In the genomic region with DNA sequence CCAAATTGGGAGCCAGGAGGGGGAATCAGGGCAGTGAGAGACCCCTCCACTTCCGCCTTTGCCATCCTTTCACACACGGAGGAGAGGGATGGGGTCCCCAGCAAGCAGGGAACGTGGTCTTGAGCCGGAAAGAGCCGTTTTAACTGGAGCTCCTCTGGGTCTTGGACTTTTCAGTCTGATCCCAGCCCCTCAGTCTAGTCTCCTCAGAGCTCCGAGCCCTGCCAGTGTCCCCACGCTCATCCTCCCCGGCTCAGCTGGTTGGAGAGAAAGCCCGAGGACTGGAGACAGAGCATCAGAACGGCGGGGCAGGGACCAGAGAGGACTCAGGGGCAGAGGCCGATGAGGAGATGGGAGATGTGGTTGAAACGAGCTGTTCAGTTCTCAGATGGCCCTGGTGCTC, we compare ENCODE assay signal across 1 cellular context.
TF ChIP-seq lines count a peak whose summit lies in the region.

No MANE protein-coding gene starts in this region.

TF ChIP-seq in IMR-90, 13 proteins besides CTCF, POLR2A, EP300 and RAD21:
- no peak for TF ChIP-seq MAFK (IDR thresholded peaks at IDR 0.05; ENCODE audit: low read depth, low read length)
- no peak for TF ChIP-seq RFX5 (IDR thresholded peaks at IDR 0.05; ENCODE audit: low read depth, low read length)
- no peak for TF ChIP-seq MXI1 (IDR thresholded peaks at IDR 0.05; ENCODE audit: borderline replicate concordance, low read depth, low read length)
- no peak for TF ChIP-seq BHLHE40 (IDR thresholded peaks at IDR 0.05; ENCODE audit: low read depth, low read length)
- TF ChIP-seq NFE2L2 (IDR thresholded peaks at IDR 0.05; ENCODE audit: low read depth, low read length), result no peak
- no peak for TF ChIP-seq MAZ (IDR thresholded peaks at IDR 0.05; ENCODE audit: borderline replicate concordance, low read depth, low read length)
- TF ChIP-seq CHD1 (IDR thresholded peaks at IDR 0.05; ENCODE audit: low read depth, low read length), result no peak
- TF ChIP-seq FOS (IDR thresholded peaks at IDR 0.05; ENCODE audit: low read depth, low read length), result no peak
- no peak for TF ChIP-seq CEBPB (IDR thresholded peaks at IDR 0.05; ENCODE audit: low read depth, low read length)
- TF ChIP-seq RCOR1 (IDR thresholded peaks at IDR 0.05; ENCODE audit: insufficient replicate concordance, low read length), result no peak
- TF ChIP-seq, protein P1, sequence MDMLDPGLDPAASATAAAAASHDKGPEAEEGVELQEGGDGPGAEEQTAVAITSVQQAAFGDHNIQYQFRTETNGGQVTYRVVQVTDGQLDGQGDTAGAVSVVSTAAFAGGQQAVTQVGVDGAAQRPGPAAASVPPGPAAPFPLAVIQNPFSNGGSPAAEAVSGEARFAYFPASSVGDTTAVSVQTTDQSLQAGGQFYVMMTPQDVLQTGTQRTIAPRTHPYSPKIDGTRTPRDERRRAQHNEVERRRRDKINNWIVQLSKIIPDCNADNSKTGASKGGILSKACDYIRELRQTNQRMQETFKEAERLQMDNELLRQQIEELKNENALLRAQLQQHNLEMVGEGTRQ (IDR thresholded peaks at IDR 0.05; ENCODE audit: low read depth, low read length), result no peak
- TF ChIP-seq SMC3 (IDR thresholded peaks at IDR 0.05; ENCODE audit: low read depth, low read length), result no peak
TF ChIP-seq in IMR-90: peak in this region for 0.
